In the genomic region with DNA sequence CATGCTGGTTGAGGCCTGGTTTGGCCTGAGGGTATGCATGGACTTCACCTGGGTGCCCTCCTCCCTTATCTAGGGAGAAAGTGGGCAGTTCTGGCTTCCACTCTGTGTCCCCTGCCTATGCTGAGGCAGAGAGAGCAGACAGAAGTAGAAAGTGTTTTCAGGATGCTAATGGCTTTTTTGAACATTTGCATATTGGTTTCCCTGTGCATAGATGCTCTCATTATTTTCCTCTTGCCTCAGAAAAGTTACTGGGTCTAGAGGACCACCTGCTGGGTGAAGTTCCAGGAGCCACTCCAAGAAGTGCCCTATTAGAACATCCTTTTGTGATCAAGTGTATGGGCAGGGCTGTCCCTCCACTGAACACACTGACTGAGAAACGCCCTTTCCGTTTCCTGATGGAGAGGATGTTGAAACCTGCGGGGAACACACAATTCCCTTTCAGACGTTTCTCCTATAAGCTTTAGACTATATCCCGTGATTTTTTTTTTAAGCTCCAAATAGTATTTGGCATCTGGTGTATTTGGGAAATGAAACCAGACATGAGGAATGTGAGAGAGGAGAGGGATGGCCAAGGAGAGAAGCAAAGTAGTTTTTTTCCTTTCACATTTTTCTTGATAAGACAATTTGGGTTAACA, we compare ENCODE assay signal across 9 cellular contexts.
DNase-seq lines count a peak whose midpoint lies in the region; ATAC-seq and TF ChIP-seq lines count a peak whose summit lies in the region.
"Had no signal": no experiment of that assay in that cellular context is flagged by ENCODE, and none has a peak within 500 bp of the region (broad histone marks: within the 10 kb centered on the region; RNA-seq: fewer than 3 reads in every experiment).

No MANE protein-coding gene starts in this region.

- no peaks in the 10 kb centered on the region for H3K36me3 ChIP-seq in osteoblast (ENCODE audit: insufficient read depth, low read length)

- no peaks in the 10 kb centered on the region for H3K9me3 ChIP-seq in osteoblast (ENCODE audit: low read depth, low read length)

- H3K4me3 ChIP-seq in cardiac fibroblast (replicated peaks in 1 of 2; ENCODE audit: low read depth in 2 of 2, low read length in 2 of 2) (peak overlapping the region in 1 of 2 donors; percentile 2), osteoblast (ENCODE audit: insufficient read depth, low read length) (peak overlapping the region; percentile 3)

- DNase-seq in GM03348 (ENCODE audit: low spot score): peak; percentile 62
- peak; percentile 68 to 93 for DNase-seq in cardiac fibroblast (ENCODE audit: low read depth in 2 of 2)
- no peak for DNase-seq in osteoblast (ENCODE audit: insufficient read length, low spot score, missing footprints)
- no peak for DNase-seq in NCI-H1105 (lab: John Stamatoyannopoulos, UW)
- DNase-seq in COR-L47 (lab: John Stamatoyannopoulos, UW): no peak
- no peak for DNase-seq in DMS153 (lab: John Stamatoyannopoulos, UW)
- no peak for DNase-seq in activated naive CD4-positive, alpha-beta T cell treated with Interleukin-2 at 50 U/mL for 16 hours
- DNase-seq: stimulated activated CD4-positive, alpha-beta T cell treated with anti-CD3 and anti-CD28 coated beads, Interleukin-1b, Interleukin-23, amount 100 ng/mL, for 48 hours had no signal

- H3K27ac ChIP-seq in osteoblast (ENCODE audit: low read depth, low read length): peak overlapping the region; percentile 79

- peak; percentile 58 for ATAC-seq in HG03139 (IDR thresholded peaks at IDR 0.05; ENCODE audit: unreplicated experiment)

- H3K27me3 ChIP-seq in osteoblast (ENCODE audit: insufficient read depth, low read length): no peaks in the 10 kb centered on the region

- peaks cover 29% of the 10 kb centered on the region for H3K79me2 ChIP-seq in osteoblast (ENCODE audit: insufficient read depth, low read length)

- peak overlapping the region; percentile 47 for H3K4me2 ChIP-seq in osteoblast (ENCODE audit: insufficient read depth, low read length)

- H2AFZ ChIP-seq in osteoblast (ENCODE audit: low read length): no peak overlapping the region

- H4K20me1 ChIP-seq in osteoblast (ENCODE audit: insufficient read depth, low read length): peaks cover 4% of the 10 kb centered on the region

- peaks cover 40% of the 10 kb centered on the region for H3K4me1 ChIP-seq in osteoblast (ENCODE audit: insufficient read depth, low read length)

- TF ChIP-seq CTCF in cardiac fibroblast (IDR thresholded peaks at IDR 0.05; ENCODE audit: low read depth, low read length): no peak
- no peak for TF ChIP-seq CTCF in osteoblast (IDR thresholded peaks at IDR 0.05; ENCODE audit: extremely low read depth, low read depth, low read length)

Comparison
In these comparisons a context has a peak if more than half of its experiments do, and no peak if none do; other contexts are left out.
1. DNase-seq: peak in GM03348 (single experiment) and cardiac fibroblast (2 of 2); none in osteoblast (single experiment), NCI-H1105 (single experiment), COR-L47 (single experiment), DMS153 (single experiment) and activated naive CD4-positive, alpha-beta T cell treated with Interleukin-2 at 50 U/mL for 16 hours (single experiment).